8 cellular contexts compared by ENCODE assay signal in genomic region chr17:78933025-78933958, GRCh38. TPM values are rescaled to one million over a fixed set of nuclear protein-coding genes. Genes with fewer than 3 reads are reported as not detected.
DNase-seq lines count a peak whose midpoint lies in the region; ATAC-seq and TF ChIP-seq lines count a peak whose summit lies in the region.

No MANE protein-coding gene starts in this region.

- in situ Hi-C loops in GM13976 (cut with MboI; ENCODE audit: low sequenced_read_pairs, unreplicated experiment) = no loop called here

- no peaks in the 10 kb centered on the region for H3K9me3 ChIP-seq in neutrophil

- no peaks in the 10 kb centered on the region for H3K36me3 ChIP-seq in neutrophil

- TF ChIP-seq CTCF in GM13976 (IDR thresholded peaks at IDR 0.05; ENCODE audit: borderline replicate concordance, control extremely low read depth, extremely low read depth, insufficient read depth, missing control alignments) (no peak), neutrophil (IDR thresholded peaks at IDR 0.05) (no peak)

- peaks cover 6 to 13% of the 10 kb centered on the region in 2 experiments for H3K4me1 ChIP-seq in neutrophil (ENCODE audit: control insufficient read depth in 1 of 2, insufficient read depth in 1 of 2, low read depth in 1 of 2, low read length in 1 of 2)

- H3K4me3 ChIP-seq in neutrophil (ENCODE audit: low read depth in 1 of 2, low read length in 1 of 2) = no peak overlapping the region

- ATAC-seq in esophagus mucosa (peak; percentile 75), HG03097 (IDR thresholded peaks at IDR 0.05; ENCODE audit: low FRiP score, unreplicated experiment) (no peak), GM18870 (IDR thresholded peaks at IDR 0.05; ENCODE audit: unreplicated experiment) (no peak), GM19455 (IDR thresholded peaks at IDR 0.05; ENCODE audit: unreplicated experiment) (no peak)

- H3K27ac ChIP-seq in neutrophil = peak overlapping the region; percentile 44

- H3K27me3 ChIP-seq in neutrophil = no peaks in the 10 kb centered on the region

- DNase-seq in GM13976 (ENCODE audit: low spot score) (peak; percentile 59), NCI-H146 treated with DMSO at 0.1 percent for 48 hours (lab: John Stamatoyannopoulos, UW; ENCODE audit: unreplicated experiment) (peak; percentile 14)
- peak; percentile 70 for DNase-seq in activated CD8-positive, alpha-beta memory T cell treated with anti-CD3 and anti-CD28 coated beads for 24 hours

RNA-seq across cellular contexts. Expression of gene TIMP2, which starts 8.1 kb away (rescaled TPM):
- total RNA-seq in esophagus mucosa = 16.1 TPM

RNA-seq across cellular contexts. Expression of gene CEP295NL, which starts 30.3 kb away (rescaled TPM):
- total RNA-seq in esophagus mucosa = 1.7 TPM

RNA-seq across cellular contexts. Expression of gene LGALS3BP, which starts 46.4 kb away (rescaled TPM):
- 193 TPM for total RNA-seq in esophagus mucosa

Comparison
In these comparisons a context has a peak if more than half of its experiments do, and no peak if none do; other contexts are left out.
1. DNase-seq: peak in every context shown above with its lines; median percentile 70 in activated CD8-positive, alpha-beta memory T cell treated with anti-CD3 and anti-CD28 coated beads for 24 hours; 59 in GM13976; 14 in NCI-H146 treated with DMSO at 0.1 percent for 48 hours.